8 cellular contexts compared by ENCODE assay signal in the genomic region with DNA sequence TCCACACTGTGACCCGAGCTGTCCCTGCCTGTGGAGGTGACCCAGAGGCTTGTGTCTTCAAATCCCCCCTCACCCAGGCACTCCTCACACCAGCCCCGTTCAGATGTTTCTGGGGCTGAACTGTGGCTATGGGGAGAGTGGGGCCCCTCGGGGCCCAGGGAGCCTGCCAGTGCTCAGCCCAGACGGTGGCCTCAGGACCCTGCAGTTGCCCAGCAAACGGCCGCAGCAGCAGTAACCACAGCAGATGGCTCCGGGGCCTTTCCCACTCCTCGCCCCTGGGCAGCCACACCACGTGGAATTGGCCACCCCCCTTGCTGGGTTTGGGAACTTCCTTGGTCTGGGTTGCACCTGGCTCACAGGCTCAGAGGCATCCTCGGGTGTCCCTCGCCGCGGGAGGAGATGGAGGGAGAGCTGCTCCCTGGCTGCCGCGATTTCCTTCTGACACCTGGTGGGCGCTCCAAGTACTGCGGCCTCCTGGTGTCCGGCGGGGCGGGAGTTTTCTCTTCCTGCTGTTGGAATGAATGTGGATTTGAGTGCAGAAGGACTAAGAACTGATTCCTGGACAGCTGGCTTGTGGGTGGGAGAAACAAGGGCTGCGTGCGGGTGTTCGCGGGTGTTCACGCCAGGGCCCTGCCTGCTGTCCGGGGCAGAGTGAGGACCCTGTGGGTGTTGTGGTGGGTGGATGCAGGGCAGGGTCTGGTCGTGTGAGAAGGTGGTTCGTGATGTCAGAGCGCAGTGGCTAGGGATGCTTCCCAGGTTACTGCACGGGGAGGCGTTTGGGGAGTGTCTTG.
A peak's percentile ranks its signal among the peaks of the same experiment; 100 is the strongest.
DNase-seq lines count a peak whose midpoint lies in the region; ATAC-seq and TF ChIP-seq lines count a peak whose summit lies in the region.

No MANE protein-coding gene starts in this region.

- TF ChIP-seq POLR2A in upper lobe of left lung (IDR thresholded peaks at IDR 0.05) = no peak

- peaks cover 0 to 9% (median 6%) of the 10 kb centered on the region in 4 donors for H3K4me1 ChIP-seq in upper lobe of left lung

- no peak overlapping the region for H3K27ac ChIP-seq in upper lobe of left lung

- TF ChIP-seq CTCF in omental fat pad (IDR thresholded peaks at IDR 0.05) = peak in 1 of 3 donors; percentile 57
- TF ChIP-seq CTCF in upper lobe of left lung (IDR thresholded peaks at IDR 0.05) = peak; percentile 83 to 90 (median 85)

- H3K36me3 ChIP-seq in upper lobe of left lung = no peaks in the 10 kb centered on the region

- no peak for TF ChIP-seq EP300 in upper lobe of left lung (IDR thresholded peaks at IDR 0.05)

- no peaks in the 10 kb centered on the region for H3K27me3 ChIP-seq in upper lobe of left lung

- 53 to 56% methylated on average over 14 to 27 of the region's 31 CpGs for WGBS in upper lobe of left lung, 2 donors

- DNase-seq in SKM-1 treated with dmso at 0.1 percent for 144 hours (lab: John Stamatoyannopoulos, UW; ENCODE audit: unreplicated experiment) = peak; percentile 27
- no peak for DNase-seq in SKM-1 (lab: John Stamatoyannopoulos, UW; ENCODE audit: unreplicated experiment)
- peak; percentile 8 for DNase-seq in NCI-H226
- peak; percentile 30 for DNase-seq in activated T-cell treated with anti-CD3 and anti-CD28 coated beads for 1 hour (ENCODE audit: low read depth)
- peak; percentile 24 for DNase-seq in fibroblast of the conjunctiva (ENCODE audit: low read depth)
- DNase-seq in omental fat pad (ENCODE audit: low spot score) = peak; percentile 71
- peak; percentile 44 to 84 for DNase-seq in upper lobe of left lung
- no peak for DNase-seq in NCI-H510A treated with DMSO at 0.1 percent for 48 hours (lab: John Stamatoyannopoulos, UW)

- ATAC-seq in omental fat pad (ENCODE audit: low FRiP score) (peak; percentile 56), upper lobe of left lung (ENCODE audit: low FRiP score in 2 of 2) (peak in 1 of 2 donors; percentile 46)

- H3K9me3 ChIP-seq in upper lobe of left lung = no peaks in the 10 kb centered on the region

- no peak overlapping the region for H3K4me3 ChIP-seq in upper lobe of left lung

Comparison
In these comparisons a context has a peak if more than half of its experiments do, and no peak if none do; other contexts are left out.
1. DNase-seq: peak in SKM-1 treated with dmso at 0.1 percent for 144 hours (single experiment), NCI-H226 (single experiment), activated T-cell treated with anti-CD3 and anti-CD28 coated beads for 1 hour (single experiment), fibroblast of the conjunctiva (single experiment), omental fat pad (single experiment) and upper lobe of left lung (2 of 2); none in SKM-1 (single experiment) and NCI-H510A treated with DMSO at 0.1 percent for 48 hours (single experiment).